Comparison of ENCODE assay signal across 1 cellular context in genomic region chr11:65584102-65584501, GRCh38.
TF ChIP-seq lines count a peak whose summit lies in the region.

No MANE protein-coding gene starts in this region.

TF ChIP-seq in H1, 55 proteins besides CTCF, POLR2A, EP300 and RAD21:
- no peak for TF ChIP-seq RNF2 (IDR thresholded peaks at IDR 0.05; ENCODE audit: borderline replicate concordance, low read depth, low read length, missing control alignments, poor library complexity, severe bottlenecking)
- no peak for TF ChIP-seq CHD7 (IDR thresholded peaks at IDR 0.05; ENCODE audit: insufficient replicate concordance, low read length)
- TF ChIP-seq EGR1 (IDR thresholded peaks at IDR 0.05; ENCODE audit: borderline replicate concordance, low read depth, low read length), result no peak
- no peak for TF ChIP-seq SP4 (IDR thresholded peaks at IDR 0.05; ENCODE audit: low read length)
- TF ChIP-seq BRCA1 (IDR thresholded peaks at IDR 0.05; ENCODE audit: low read depth, low read length), result no peak
- no peak for TF ChIP-seq ASH2L (IDR thresholded peaks at IDR 0.05; ENCODE audit: low read length)
- no peak for TF ChIP-seq HDAC6 (IDR thresholded peaks at IDR 0.05; ENCODE audit: low read depth, low read length)
